Comparison of ENCODE assay signal across 22 cellular contexts in the genomic region with DNA sequence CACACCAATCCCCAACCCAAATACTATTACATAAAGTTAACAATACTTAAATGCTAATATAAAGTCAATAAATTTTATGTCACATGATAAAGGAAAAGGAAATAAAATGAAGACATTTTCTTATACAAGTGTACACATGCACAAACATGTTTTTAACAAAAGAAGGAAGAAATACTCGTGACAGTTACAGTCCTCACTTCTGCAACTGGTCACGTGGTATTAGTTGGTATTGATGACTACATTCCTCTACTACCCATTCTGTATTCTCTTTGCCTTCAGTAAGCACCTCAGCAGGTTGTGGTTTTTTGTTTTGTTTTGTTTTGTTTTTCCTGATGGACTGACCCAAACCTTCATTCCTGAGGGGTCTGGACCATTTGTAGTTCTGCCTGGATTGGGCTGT.
"Had no signal": no experiment of that assay in that cellular context is flagged by ENCODE, and none has a peak within 500 bp of the region (broad histone marks: within the 10 kb centered on the region; RNA-seq: fewer than 3 reads in every experiment).

No MANE protein-coding gene starts in this region.

- H3K4me2 ChIP-seq: KMS-11, SK-N-SH had no signal

- H3K27ac ChIP-seq: KMS-11, RWPE1 had no signal

- H3K9ac ChIP-seq: KMS-11, SK-N-SH had no signal

- H3K9me3 ChIP-seq: SK-N-SH had no signal

- DNase-seq: IMR-90, Kasumi-1, MM.1S, NCI-H1092 treated with DMSO at 0.1 percent for 48 hours, NCI-H1436, NCI-H187, NCI-H2029, NCI-H2081 treated with DMSO at 0.1 percent for 48 hours, NCI-H2171, NCI-H226, NCI-H446, NCI-H510A, NCI-H524 treated with DMSO at 0.1 percent for 48 hours, NCI-H69, NCI-H774, OCI-M1, SHP77, SK-N-SH, SW 1271 had no signal

- FAIRE-seq: RCC 7860 had no signal
